3 cellular contexts compared by ENCODE assay signal in the genomic region with DNA sequence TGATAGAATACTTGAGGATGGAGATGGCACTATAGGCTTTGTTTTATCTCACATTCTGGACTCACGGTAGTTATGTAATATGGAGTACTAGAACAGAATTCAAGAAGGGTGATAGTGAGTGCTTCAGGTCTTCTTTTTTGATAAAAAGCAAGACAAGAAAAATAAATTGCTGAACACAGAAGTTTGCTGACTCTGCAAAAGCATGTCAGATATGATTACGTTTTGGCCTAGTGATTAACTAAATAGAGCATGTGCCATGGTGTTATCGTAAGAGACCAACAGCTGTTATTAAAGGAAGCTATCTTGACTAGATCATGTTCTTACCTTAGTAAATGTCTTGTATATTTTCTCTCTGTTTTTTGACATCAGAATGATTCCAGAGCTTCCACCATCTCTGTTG.
TF ChIP-seq lines count a peak whose summit lies in the region.

No MANE protein-coding gene starts in this region.

TF ChIP-seq in HepG2, 621 proteins besides CTCF, POLR2A, EP300 and RAD21:
- TF ChIP-seq, protein P1, sequence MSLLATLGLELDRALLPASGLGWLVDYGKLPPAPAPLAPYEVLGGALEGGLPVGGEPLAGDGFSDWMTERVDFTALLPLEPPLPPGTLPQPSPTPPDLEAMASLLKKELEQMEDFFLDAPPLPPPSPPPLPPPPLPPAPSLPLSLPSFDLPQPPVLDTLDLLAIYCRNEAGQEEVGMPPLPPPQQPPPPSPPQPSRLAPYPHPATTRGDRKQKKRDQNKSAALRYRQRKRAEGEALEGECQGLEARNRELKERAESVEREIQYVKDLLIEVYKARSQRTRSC (CRISPR knock-in tag; IDR thresholded peaks at IDR 0.05; ENCODE audit: low read depth) = no peak
- TF ChIP-seq HMGA1 (CRISPR knock-in tag; conservative IDR thresholded peaks at IDR 0.05) = no peak
- no peak for TF ChIP-seq ZNF224 (CRISPR knock-in tag; IDR thresholded peaks at IDR 0.05)
- TF ChIP-seq MAFF (IDR thresholded peaks at IDR 0.05; ENCODE audit: low read depth, low read length) = peak; percentile 92
- peak; percentile 89 to 96 for TF ChIP-seq MAFK (conservative IDR thresholded peaks at IDR 0.05 in 1 of 2, IDR thresholded peaks at IDR 0.05 in 1 of 2; ENCODE audit: low read length in 2 of 2)

TF ChIP-seq in IMR-90, 13 proteins besides CTCF, POLR2A, EP300 and RAD21:
- TF ChIP-seq SMC3 (IDR thresholded peaks at IDR 0.05; ENCODE audit: low read depth, low read length) = no peak
- no peak for TF ChIP-seq CEBPB (IDR thresholded peaks at IDR 0.05; ENCODE audit: low read depth, low read length)
- TF ChIP-seq MAFK (IDR thresholded peaks at IDR 0.05; ENCODE audit: low read depth, low read length) = peak; percentile 90

TF ChIP-seq in H1, 55 proteins besides CTCF, POLR2A, EP300 and RAD21:
- TF ChIP-seq FOSL1 (IDR thresholded peaks at IDR 0.05; ENCODE audit: insufficient read depth, low read depth, low read length) (no peak), MAFK (IDR thresholded peaks at IDR 0.05; ENCODE audit: low read depth, low read length) (peak; percentile 29; the same call in 1 of the 2 replicates)
